ENCODE assay signal across 1 cellular context in the genomic region with DNA sequence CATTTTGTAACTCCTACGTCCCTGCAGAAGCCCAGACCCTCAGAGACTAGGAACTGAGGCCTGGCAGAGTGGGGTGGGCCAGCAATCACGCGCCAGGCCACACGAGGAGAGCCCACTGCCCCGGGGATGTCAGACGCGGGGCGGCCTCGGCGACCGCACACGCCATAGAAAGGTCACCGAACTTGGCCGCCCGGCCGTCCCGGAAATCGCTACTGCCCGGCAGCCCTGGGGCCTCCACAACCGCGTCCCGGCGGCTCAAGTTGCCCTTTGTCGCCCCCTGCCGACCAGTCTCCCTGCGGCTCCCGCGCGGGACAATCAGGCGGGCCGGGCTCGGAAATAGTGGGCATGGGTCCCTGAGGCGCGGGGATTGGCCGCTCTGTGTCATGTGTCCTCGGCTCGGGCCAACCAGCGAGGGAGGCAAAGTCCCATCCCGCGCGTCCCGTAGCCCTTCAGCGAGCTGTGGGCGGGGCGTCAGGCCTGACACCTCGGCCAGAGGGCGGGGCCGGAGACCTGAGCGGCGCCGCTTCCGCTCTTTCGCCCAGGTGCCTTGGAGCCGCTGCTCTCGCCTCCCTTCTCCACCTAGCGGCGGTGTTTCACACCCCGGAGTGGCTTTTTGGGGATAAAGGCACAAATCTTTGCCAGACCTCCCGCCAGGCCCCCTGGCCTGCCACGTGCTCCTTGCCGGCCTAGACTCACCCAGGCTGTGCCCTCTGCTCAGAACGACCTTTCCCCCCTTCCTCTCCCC.
TF ChIP-seq lines count a peak whose summit lies in the region.

No MANE protein-coding gene starts in this region.

TF ChIP-seq in K562, 482 proteins besides CTCF, POLR2A, EP300 and RAD21 (continued from another document and continues in another):
- TF ChIP-seq, protein P1, sequence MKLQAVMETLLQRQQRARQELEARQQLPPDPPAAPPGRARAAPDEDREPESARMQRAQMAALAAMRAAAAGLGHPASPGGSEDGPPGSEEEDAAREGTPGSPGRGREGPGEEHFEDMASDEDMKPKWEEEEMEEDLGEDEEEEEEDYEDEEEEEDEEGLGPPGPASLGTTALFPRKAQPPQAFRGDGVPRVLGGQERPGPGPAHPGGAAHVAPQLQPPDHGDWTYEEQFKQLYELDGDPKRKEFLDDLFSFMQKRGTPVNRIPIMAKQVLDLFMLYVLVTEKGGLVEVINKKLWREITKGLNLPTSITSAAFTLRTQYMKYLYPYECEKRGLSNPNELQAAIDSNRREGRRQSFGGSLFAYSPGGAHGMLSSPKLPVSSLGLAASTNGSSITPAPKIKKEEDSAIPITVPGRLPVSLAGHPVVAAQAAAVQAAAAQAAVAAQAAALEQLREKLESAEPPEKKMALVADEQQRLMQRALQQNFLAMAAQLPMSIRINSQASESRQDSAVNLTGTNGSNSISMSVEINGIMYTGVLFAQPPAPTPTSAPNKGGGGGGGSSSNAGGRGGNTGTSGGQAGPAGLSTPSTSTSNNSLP (IDR thresholded peaks at IDR 0.05; ENCODE audit: borderline replicate concordance, low read depth, low read length) = no peak
- TF ChIP-seq PTRF (tag; IDR thresholded peaks at IDR 0.05) (no peak), DIDO1 (tag; IDR thresholded peaks at IDR 0.05; ENCODE audit: low read depth) (no peak), CBFB (CRISPR knock-in tag; IDR thresholded peaks at IDR 0.05) (no peak), HDGF (IDR thresholded peaks at IDR 0.05) (no peak), MYBL2 (IDR thresholded peaks at IDR 0.05; ENCODE audit: low read depth) (no peak), MYBL2 (CRISPR knock-in tag; IDR thresholded peaks at IDR 0.05; ENCODE audit: borderline replicate concordance) (no peak), ZNF696 (CRISPR knock-in tag; conservative IDR thresholded peaks at IDR 0.05) (no peak), KAT2B (IDR thresholded peaks at IDR 0.05; ENCODE audit: low read depth, low read length) (no peak), PHF8 (IDR thresholded peaks at IDR 0.05; ENCODE audit: borderline replicate concordance, low read length) (peak; percentile 60; the same call in 1 of the 2 replicates), HCFC1 (IDR thresholded peaks at IDR 0.05; ENCODE audit: low read depth, low read length) (peak; percentile 33; the same call in 1 of the 2 replicates), ARHGAP35 (IDR thresholded peaks at IDR 0.05; ENCODE audit: partially characterized antibody) (no peak), ATF1 (CRISPR knock-in tag; IDR thresholded peaks at IDR 0.05) (no peak), ATF1 (tag; IDR thresholded peaks at IDR 0.05) (peak; percentile 69), POLR2G (IDR thresholded peaks at IDR 0.05; ENCODE audit: low read depth, low read length) (peak; percentile 86), ZBTB11 (CRISPR knock-in tag; IDR thresholded peaks at IDR 0.05) (peak in 2 of 3 experiments; percentile 15 to 72; a peak in 2 of 6 replicates), PHB (CRISPR knock-in tag; IDR thresholded peaks at IDR 0.05) (no peak), FIP1L1 (IDR thresholded peaks at IDR 0.05; ENCODE audit: low read depth, low read length, poor library complexity, severe bottlenecking) (peak; percentile 42), MCM5 (IDR thresholded peaks at IDR 0.05; ENCODE audit: low read depth) (no peak), PRPF4 (IDR thresholded peaks at IDR 0.05; ENCODE audit: insufficient read depth, low read depth, low read length, poor library complexity, severe bottlenecking) (no peak), ZNF586 (CRISPR knock-in tag; conservative IDR thresholded peaks at IDR 0.05) (no peak), CREB1 (IDR thresholded peaks at IDR 0.05) (peak; percentile 54; the same call in 1 of the 2 replicates), CREB1 (CRISPR knock-in tag; IDR thresholded peaks at IDR 0.05) (peak; percentile 75), ZKSCAN3 (CRISPR knock-in tag; IDR thresholded peaks at IDR 0.05) (no peak)
- TF ChIP-seq, protein P2, sequence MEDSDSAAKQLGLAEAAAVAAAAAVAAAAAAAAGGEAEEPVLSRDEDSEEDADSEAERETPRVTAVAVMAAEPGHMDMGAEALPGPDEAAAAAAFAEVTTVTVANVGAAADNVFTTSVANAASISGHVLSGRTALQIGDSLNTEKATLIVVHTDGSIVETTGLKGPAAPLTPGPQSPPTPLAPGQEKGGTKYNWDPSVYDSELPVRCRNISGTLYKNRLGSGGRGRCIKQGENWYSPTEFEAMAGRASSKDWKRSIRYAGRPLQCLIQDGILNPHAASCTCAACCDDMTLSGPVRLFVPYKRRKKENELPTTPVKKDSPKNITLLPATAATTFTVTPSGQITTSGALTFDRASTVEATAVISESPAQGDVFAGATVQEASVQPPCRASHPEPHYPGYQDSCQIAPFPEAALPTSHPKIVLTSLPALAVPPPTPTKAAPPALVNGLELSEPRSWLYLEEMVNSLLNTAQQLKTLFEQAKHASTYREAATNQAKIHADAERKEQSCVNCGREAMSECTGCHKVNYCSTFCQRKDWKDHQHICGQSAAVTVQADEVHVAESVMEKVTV (CRISPR knock-in tag; IDR thresholded peaks at IDR 0.05) = peak; percentile 88
- TF ChIP-seq, protein P3, sequence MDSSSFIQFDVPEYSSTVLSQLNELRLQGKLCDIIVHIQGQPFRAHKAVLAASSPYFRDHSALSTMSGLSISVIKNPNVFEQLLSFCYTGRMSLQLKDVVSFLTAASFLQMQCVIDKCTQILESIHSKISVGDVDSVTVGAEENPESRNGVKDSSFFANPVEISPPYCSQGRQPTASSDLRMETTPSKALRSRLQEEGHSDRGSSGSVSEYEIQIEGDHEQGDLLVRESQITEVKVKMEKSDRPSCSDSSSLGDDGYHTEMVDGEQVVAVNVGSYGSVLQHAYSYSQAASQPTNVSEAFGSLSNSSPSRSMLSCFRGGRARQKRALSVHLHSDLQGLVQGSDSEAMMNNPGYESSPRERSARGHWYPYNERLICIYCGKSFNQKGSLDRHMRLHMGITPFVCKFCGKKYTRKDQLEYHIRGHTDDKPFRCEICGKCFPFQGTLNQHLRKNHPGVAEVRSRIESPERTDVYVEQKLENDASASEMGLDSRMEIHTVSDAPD (CRISPR knock-in tag; IDR thresholded peaks at IDR 0.05) = no peak
- TF ChIP-seq, protein P4, sequence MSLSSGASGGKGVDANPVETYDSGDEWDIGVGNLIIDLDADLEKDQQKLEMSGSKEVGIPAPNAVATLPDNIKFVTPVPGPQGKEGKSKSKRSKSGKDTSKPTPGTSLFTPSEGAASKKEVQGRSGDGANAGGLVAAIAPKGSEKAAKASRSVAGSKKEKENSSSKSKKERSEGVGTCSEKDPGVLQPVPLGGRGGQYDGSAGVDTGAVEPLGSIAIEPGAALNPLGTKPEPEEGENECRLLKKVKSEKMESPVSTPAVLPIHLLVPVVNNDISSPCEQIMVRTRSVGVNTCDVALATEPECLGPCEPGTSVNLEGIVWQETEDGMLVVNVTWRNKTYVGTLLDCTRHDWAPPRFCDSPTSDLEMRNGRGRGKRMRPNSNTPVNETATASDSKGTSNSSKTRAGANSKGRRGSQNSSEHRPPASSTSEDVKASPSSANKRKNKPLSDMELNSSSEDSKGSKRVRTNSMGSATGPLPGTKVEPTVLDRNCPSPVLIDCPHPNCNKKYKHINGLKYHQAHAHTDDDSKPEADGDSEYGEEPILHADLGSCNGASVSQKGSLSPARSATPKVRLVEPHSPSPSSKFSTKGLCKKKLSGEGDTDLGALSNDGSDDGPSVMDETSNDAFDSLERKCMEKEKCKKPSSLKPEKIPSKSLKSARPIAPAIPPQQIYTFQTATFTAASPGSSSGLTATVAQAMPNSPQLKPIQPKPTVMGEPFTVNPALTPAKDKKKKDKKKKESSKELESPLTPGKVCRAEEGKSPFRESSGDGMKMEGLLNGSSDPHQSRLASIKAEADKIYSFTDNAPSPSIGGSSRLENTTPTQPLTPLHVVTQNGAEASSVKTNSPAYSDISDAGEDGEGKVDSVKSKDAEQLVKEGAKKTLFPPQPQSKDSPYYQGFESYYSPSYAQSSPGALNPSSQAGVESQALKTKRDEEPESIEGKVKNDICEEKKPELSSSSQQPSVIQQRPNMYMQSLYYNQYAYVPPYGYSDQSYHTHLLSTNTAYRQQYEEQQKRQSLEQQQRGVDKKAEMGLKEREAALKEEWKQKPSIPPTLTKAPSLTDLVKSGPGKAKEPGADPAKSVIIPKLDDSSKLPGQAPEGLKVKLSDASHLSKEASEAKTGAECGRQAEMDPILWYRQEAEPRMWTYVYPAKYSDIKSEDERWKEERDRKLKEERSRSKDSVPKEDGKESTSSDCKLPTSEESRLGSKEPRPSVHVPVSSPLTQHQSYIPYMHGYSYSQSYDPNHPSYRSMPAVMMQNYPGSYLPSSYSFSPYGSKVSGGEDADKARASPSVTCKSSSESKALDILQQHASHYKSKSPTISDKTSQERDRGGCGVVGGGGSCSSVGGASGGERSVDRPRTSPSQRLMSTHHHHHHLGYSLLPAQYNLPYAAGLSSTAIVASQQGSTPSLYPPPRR (CRISPR knock-in tag; IDR thresholded peaks at IDR 0.05; ENCODE audit: borderline replicate concordance) = no peak
- TF ChIP-seq, protein P5, sequence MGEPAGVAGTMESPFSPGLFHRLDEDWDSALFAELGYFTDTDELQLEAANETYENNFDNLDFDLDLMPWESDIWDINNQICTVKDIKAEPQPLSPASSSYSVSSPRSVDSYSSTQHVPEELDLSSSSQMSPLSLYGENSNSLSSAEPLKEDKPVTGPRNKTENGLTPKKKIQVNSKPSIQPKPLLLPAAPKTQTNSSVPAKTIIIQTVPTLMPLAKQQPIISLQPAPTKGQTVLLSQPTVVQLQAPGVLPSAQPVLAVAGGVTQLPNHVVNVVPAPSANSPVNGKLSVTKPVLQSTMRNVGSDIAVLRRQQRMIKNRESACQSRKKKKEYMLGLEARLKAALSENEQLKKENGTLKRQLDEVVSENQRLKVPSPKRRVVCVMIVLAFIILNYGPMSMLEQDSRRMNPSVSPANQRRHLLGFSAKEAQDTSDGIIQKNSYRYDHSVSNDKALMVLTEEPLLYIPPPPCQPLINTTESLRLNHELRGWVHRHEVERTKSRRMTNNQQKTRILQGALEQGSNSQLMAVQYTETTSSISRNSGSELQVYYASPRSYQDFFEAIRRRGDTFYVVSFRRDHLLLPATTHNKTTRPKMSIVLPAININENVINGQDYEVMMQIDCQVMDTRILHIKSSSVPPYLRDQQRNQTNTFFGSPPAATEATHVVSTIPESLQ (CRISPR knock-in tag; IDR thresholded peaks at IDR 0.05) = no peak
